33 cellular contexts compared by ENCODE assay signal in the genomic region with DNA sequence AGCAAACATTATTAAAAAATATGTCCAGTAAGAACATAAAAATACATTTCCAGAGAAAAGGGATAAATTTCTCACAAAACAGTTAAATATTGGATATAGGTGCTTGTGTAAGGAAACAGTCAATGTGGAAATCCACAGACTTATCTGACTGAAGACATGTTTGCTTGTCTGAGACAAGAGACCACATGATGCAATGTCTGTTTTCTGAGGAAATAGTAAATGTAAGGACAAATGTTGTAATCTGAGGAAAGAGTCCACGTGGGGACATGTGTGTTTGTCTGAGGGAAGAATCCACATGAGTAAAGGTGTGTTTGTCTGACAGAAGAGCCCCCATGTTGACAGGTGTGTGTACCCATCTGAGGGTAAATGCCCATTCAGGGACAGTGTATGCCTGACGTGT.
"Had no signal": no experiment of that assay in that cellular context is flagged by ENCODE, and none has a peak within 500 bp of the region (broad histone marks: within the 10 kb centered on the region; RNA-seq: fewer than 3 reads in every experiment).

No MANE protein-coding gene starts in this region.

- H3K27me3 ChIP-seq: ascending aorta, cardiac muscle cell, ovary had no signal

- H3K4me1 ChIP-seq: ascending aorta, gastroesophageal sphincter, prostate gland, uterus had no signal

- H3K27ac Mint-ChIP-seq: activated B cell treated with CpG ODN at 0.5 μM for 24 hours; activated CD8-positive, alpha-beta memory T cell treated with anti-CD3 and anti-CD28 coated beads, Interleukin-2, amount 10 ng/mL, durations not matched to agents 7 days and 5 days; activated CD8-positive, alpha-beta T cell treated with anti-CD3 and anti-CD28 coated beads, Interleukin-2, amount 10 ng/mL, durations not matched to agents 7 days and 5 days; activated naive CD8-positive, alpha-beta T cell treated with anti-CD3 and anti-CD28 coated beads, Interleukin-2, amount 10 ng/mL, durations not matched to agents 7 days and 5 days; brain; immature natural killer cell; nephron; stimulated activated effector memory CD8-positive, alpha-beta T cell treated with anti-CD3 and anti-CD28 coated beads, Interleukin-12 subunit alpha, Interleukin-12 subunit beta, amount 100 ng/mL, for 72 hours; stimulated activated naive CD8-positive, alpha-beta T cell treated with anti-CD3 and anti-CD28 coated beads, Interleukin-15, Interleukin-2, amounts not matched to agents 100 ng/mL and 50 ng/mL, for 24 hours; type B pancreatic cell had no signal

- FAIRE-seq: kidney had no signal

- DNase-seq: activated B cell treated with CpG ODN at 0.5 μM for 24 hours; activated CD4-positive, alpha-beta T cell treated with anti-CD3 and anti-CD28 coated beads, Interleukin-2, amount 50 U/mL, for 1 hour; activated CD8-positive, alpha-beta memory T cell treated with anti-CD3 and anti-CD28 coated beads, Interleukin-2, amount 10 ng/mL, durations not matched to agents 7 days and 5 days; activated CD8-positive, alpha-beta T cell treated with anti-CD3 and anti-CD28 coated beads, Interleukin-2, amount 10 ng/mL, durations not matched to agents 7 days and 5 days; activated effector memory CD4-positive, alpha-beta T cell treated with Interleukin-2 at 50 U/mL for 16 hours; activated naive CD4-positive, alpha-beta T cell treated with Interleukin-2 at 50 U/mL for 16 hours; activated naive CD8-positive, alpha-beta T cell treated with anti-CD3 and anti-CD28 coated beads, Interleukin-2, amount 10 ng/mL, durations not matched to agents 7 days and 5 days; cerebellar nuclear complex; dorsolateral prefrontal cortex; effector memory CD4-positive, alpha-beta T cell; hippocampal formation; immature natural killer cell; kidney; left colon; mammary epithelial cell; ovary; retina; stimulated activated CD4-positive, alpha-beta T cell treated with anti-CD3 and anti-CD28 coated beads, Interleukin-12 subunit alpha, Interleukin-12 subunit beta, amount 100 ng/mL, for 4 hours; stimulated activated CD4-positive, alpha-beta T cell treated with anti-CD3 and anti-CD28 coated beads, Interleukin-4, amount 100 ng/mL, for 24 hours; uterus had no signal

- H3K27ac ChIP-seq: ascending aorta, cardiac muscle cell, coronary artery, dorsolateral prefrontal cortex, gastroesophageal sphincter, ovary, prostate gland, skin epidermis, thoracic aorta, uterus had no signal

- ATAC-seq: activated CD8-positive, alpha-beta memory T cell treated with anti-CD3 and anti-CD28 coated beads, Interleukin-2, amount 10 ng/mL, durations not matched to agents 7 days and 5 days; activated CD8-positive, alpha-beta T cell treated with anti-CD3 and anti-CD28 coated beads, Interleukin-2, amount 10 ng/mL, durations not matched to agents 7 days and 5 days; gastroesophageal sphincter; left colon; sciatic nerve; stimulated activated effector memory CD8-positive, alpha-beta T cell treated with anti-CD3 and anti-CD28 coated beads, Interleukin-12 subunit alpha, Interleukin-12 subunit beta, amount 100 ng/mL, for 72 hours had no signal

- H3K4me3 Mint-ChIP-seq: activated B cell treated with CpG ODN at 0.5 μM for 24 hours; activated CD8-positive, alpha-beta memory T cell treated with anti-CD3 and anti-CD28 coated beads, Interleukin-2, amount 10 ng/mL, durations not matched to agents 7 days and 5 days; activated CD8-positive, alpha-beta T cell treated with anti-CD3 and anti-CD28 coated beads, Interleukin-2, amount 10 ng/mL, durations not matched to agents 7 days and 5 days; activated naive CD8-positive, alpha-beta T cell treated with anti-CD3 and anti-CD28 coated beads, Interleukin-2, amount 10 ng/mL, durations not matched to agents 7 days and 5 days; brain; immature natural killer cell; nephron; stimulated activated effector memory CD8-positive, alpha-beta T cell treated with anti-CD3 and anti-CD28 coated beads, Interleukin-12 subunit alpha, Interleukin-12 subunit beta, amount 100 ng/mL, for 72 hours; stimulated activated naive CD8-positive, alpha-beta T cell treated with anti-CD3 and anti-CD28 coated beads, Interleukin-15, Interleukin-2, amounts not matched to agents 100 ng/mL and 50 ng/mL, for 24 hours; type B pancreatic cell had no signal

- H3K36me3 ChIP-seq: ascending aorta, cardiac muscle cell, gastroesophageal sphincter, ovary, prostate gland, thoracic aorta, uterus had no signal

- H3K27me3 Mint-ChIP-seq: brain, type B pancreatic cell had no signal

- H3K36me3 Mint-ChIP-seq: activated CD8-positive, alpha-beta memory T cell treated with anti-CD3 and anti-CD28 coated beads, Interleukin-2, amount 10 ng/mL, durations not matched to agents 7 days and 5 days; activated naive CD8-positive, alpha-beta T cell treated with anti-CD3 and anti-CD28 coated beads, Interleukin-2, amount 10 ng/mL, durations not matched to agents 7 days and 5 days; brain; immature natural killer cell; type B pancreatic cell had no signal

- H3K9me3 ChIP-seq: ascending aorta, gastroesophageal sphincter, ovary, prostate gland, thoracic aorta, uterus had no signal

- H3K9me3 Mint-ChIP-seq: activated B cell treated with CpG ODN at 0.5 μM for 24 hours; activated naive CD8-positive, alpha-beta T cell treated with anti-CD3 and anti-CD28 coated beads, Interleukin-2, amount 10 ng/mL, durations not matched to agents 7 days and 5 days; immature natural killer cell; stimulated activated effector memory CD8-positive, alpha-beta T cell treated with anti-CD3 and anti-CD28 coated beads, Interleukin-12 subunit alpha, Interleukin-12 subunit beta, amount 100 ng/mL, for 72 hours; stimulated activated naive CD8-positive, alpha-beta T cell treated with anti-CD3 and anti-CD28 coated beads, Interleukin-15, Interleukin-2, amounts not matched to agents 100 ng/mL and 50 ng/mL, for 24 hours had no signal

- H3K4me1 Mint-ChIP-seq: activated B cell treated with CpG ODN at 0.5 μM for 24 hours, brain, nephron had no signal

- H3K4me3 ChIP-seq: ascending aorta, cardiac muscle cell, coronary artery, dorsolateral prefrontal cortex, gastroesophageal sphincter, ovary, prostate gland, skin epidermis, thoracic aorta, uterus had no signal
